Comparison of ENCODE assay signal across 1 cellular context in genomic region chr6:124958149-124958548, GRCh38.
TF ChIP-seq lines count a peak whose summit lies in the region.

No MANE protein-coding gene starts in this region.

TF ChIP-seq in K562, 482 proteins besides CTCF, POLR2A, EP300 and RAD21:
- no peak for TF ChIP-seq TEAD2 (tag; IDR thresholded peaks at IDR 0.05)
- no peak for TF ChIP-seq RBM15 (IDR thresholded peaks at IDR 0.05; ENCODE audit: insufficient read depth, low read length)
- TF ChIP-seq, protein P1, sequence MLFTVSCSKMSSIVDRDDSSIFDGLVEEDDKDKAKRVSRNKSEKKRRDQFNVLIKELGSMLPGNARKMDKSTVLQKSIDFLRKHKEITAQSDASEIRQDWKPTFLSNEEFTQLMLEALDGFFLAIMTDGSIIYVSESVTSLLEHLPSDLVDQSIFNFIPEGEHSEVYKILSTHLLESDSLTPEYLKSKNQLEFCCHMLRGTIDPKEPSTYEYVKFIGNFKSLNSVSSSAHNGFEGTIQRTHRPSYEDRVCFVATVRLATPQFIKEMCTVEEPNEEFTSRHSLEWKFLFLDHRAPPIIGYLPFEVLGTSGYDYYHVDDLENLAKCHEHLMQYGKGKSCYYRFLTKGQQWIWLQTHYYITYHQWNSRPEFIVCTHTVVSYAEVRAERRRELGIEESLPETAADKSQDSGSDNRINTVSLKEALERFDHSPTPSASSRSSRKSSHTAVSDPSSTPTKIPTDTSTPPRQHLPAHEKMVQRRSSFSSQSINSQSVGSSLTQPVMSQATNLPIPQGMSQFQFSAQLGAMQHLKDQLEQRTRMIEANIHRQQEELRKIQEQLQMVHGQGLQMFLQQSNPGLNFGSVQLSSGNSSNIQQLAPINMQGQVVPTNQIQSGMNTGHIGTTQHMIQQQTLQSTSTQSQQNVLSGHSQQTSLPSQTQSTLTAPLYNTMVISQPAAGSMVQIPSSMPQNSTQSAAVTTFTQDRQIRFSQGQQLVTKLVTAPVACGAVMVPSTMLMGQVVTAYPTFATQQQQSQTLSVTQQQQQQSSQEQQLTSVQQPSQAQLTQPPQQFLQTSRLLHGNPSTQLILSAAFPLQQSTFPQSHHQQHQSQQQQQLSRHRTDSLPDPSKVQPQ (CRISPR knock-in tag; IDR thresholded peaks at IDR 0.05; ENCODE audit: borderline replicate concordance): no peak
- TF ChIP-seq ZNF583 (CRISPR knock-in tag; IDR thresholded peaks at IDR 0.05): no peak
- TF ChIP-seq MAX (CRISPR knock-in tag; IDR thresholded peaks at IDR 0.05): no peak
- no peak for TF ChIP-seq PTBP1 (IDR thresholded peaks at IDR 0.05; ENCODE audit: low read depth, low read length)
- no peak for TF ChIP-seq BMI1 (IDR thresholded peaks at IDR 0.05; ENCODE audit: low read length)
- TF ChIP-seq PTRF (tag; IDR thresholded peaks at IDR 0.05): no peak
